In the genomic region with DNA sequence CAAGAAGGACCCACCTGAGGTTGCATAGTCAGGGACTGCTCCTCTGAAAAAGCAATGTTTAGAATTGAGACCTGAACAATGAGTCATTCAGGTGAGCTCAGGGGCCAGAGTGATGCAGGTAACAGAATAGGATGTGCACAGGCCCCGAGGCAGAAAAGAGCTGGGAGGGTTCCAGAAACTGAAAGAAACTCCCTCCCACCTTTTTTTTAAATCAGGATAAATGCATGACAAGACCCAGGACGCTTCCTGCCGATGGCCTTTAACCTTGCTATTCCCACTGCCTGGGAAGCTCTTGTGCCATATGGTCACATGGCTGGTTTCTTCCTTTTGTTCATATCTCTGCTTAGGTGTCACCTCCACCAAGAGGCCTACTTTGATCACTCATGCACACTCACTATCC, we compare ENCODE assay signal across 19 cellular contexts.
DNase-seq lines count a peak whose midpoint lies in the region; ATAC-seq, FAIRE-seq and TF ChIP-seq lines count a peak whose summit lies in the region.
"Had no signal": no experiment of that assay in that cellular context is flagged by ENCODE, and none has a peak within 500 bp of the region (broad histone marks: within the 10 kb centered on the region; RNA-seq: fewer than 3 reads in every experiment).

No MANE protein-coding gene starts in this region.

- peaks cover 9% of the 10 kb centered on the region for H3K4me1 ChIP-seq in keratinocyte (ENCODE audit: control insufficient read depth, extremely low read depth, insufficient read depth, low read length)
- H3K4me1 ChIP-seq in aorta (ENCODE audit: control insufficient read depth in 1 of 2, insufficient read depth in 2 of 2, low read length in 2 of 2): no peaks in the 10 kb centered on the region

- H4K20me1 ChIP-seq in keratinocyte (ENCODE audit: control insufficient read depth, extremely low read depth, insufficient read depth, low read length): peaks cover 4% of the 10 kb centered on the region

- no peak overlapping the region for H3K27ac ChIP-seq in keratinocyte (ENCODE audit: control insufficient read depth, insufficient read depth, low read length)
- no peak overlapping the region for H3K27ac ChIP-seq in aorta (ENCODE audit: low read depth in 1 of 2, low read length in 2 of 2)
- H3K27ac ChIP-seq: 22Rv1, HL-60, PC-9 had no signal

- dilution Hi-C loops in keratinocyte (cut with MboI; ENCODE audit: extremely low pct_ligation_motif_present, low sequenced_read_pairs): no loop called here

- H3K36me3 ChIP-seq in keratinocyte (ENCODE audit: control insufficient read depth in 2 of 2, extremely low read depth in 1 of 2, insufficient read depth in 2 of 2, low read length in 2 of 2) (no peaks in the 10 kb centered on the region), aorta (ENCODE audit: control insufficient read depth in 1 of 2, insufficient read depth in 2 of 2, low read length in 1 of 2) (no peaks in the 10 kb centered on the region)

- intact Hi-C loops in aorta (cut with DNase I): no loop called here

- WGBS in aorta, 2 donors: 70 to 80% methylated on average over 3 of the region's 3 CpGs

- H3K9me1 ChIP-seq in keratinocyte (ENCODE audit: control insufficient read depth, extremely low read depth, insufficient read depth, low read length): peaks cover 3% of the 10 kb centered on the region

- no peaks in the 10 kb centered on the region for H3K9me3 ChIP-seq in keratinocyte (ENCODE audit: control insufficient read depth, low read depth, low read length)
- H3K9me3 ChIP-seq in aorta (ENCODE audit: control insufficient read depth, low read length): no peaks in the 10 kb centered on the region
- H3K9me3 ChIP-seq: SK-N-SH had no signal

- no peak overlapping the region for H3K4me2 ChIP-seq in keratinocyte (ENCODE audit: control insufficient read depth, extremely low read depth, insufficient read depth, low read depth, low read length)
- H3K4me2 ChIP-seq: PC-9, SK-N-SH had no signal

- no peak overlapping the region for H3K4me3 ChIP-seq in epithelial cell of esophagus (ENCODE audit: low read length)
- no peak overlapping the region for H3K4me3 ChIP-seq in keratinocyte (ENCODE audit: control insufficient read depth in 2 of 3, extremely low read depth in 1 of 3, insufficient read depth in 2 of 3, low read depth in 1 of 3, low read length in 3 of 3)
- H3K4me3 ChIP-seq in aorta (ENCODE audit: low read length in 2 of 2): no peak overlapping the region
- H3K4me3 ChIP-seq: PC-9 had no signal

- no peak for ATAC-seq in aorta (ENCODE audit: low FRiP score)
- ATAC-seq: Right ventricle myocardium inferior had no signal

- H3K9ac ChIP-seq in keratinocyte (ENCODE audit: control insufficient read depth, extremely low read depth, insufficient read depth, low read length): no peak overlapping the region
- H3K9ac ChIP-seq: SK-N-SH had no signal

- FAIRE-seq in keratinocyte (lab: Jason Lieb, UNC): peak; percentile 79
- FAIRE-seq: GM18507 had no signal

- peak; percentile 43 for DNase-seq in DMS153 (lab: John Stamatoyannopoulos, UW)
- no peak for DNase-seq in DMS153 treated with DMSO at 0.1 percent for 48 hours (lab: John Stamatoyannopoulos, UW; ENCODE audit: unreplicated experiment)
- peak; percentile 83 for DNase-seq in NCI-H69 (lab: John Stamatoyannopoulos, UW)
- DNase-seq in epithelial cell of esophagus (ENCODE audit: low read depth): peak; percentile 77
- DNase-seq in keratinocyte (ENCODE audit: low read depth, low spot score): peak; percentile 5
- DNase-seq in NCI-H1694 treated with DMSO at 0.1 percent for 48 hours (lab: John Stamatoyannopoulos, UW): no peak
- DNase-seq in NCI-H774 (lab: John Stamatoyannopoulos, UW): no peak
- no peak for DNase-seq in aorta
- DNase-seq: DMS 273 treated with DMSO at 0.1 percent for 48 hours, KG1, NCI-H1105, NCI-H1930, NCI-H526, PC-9, SK-N-SH had no signal

- no peaks in the 10 kb centered on the region for H3K27me3 ChIP-seq in keratinocyte (ENCODE audit: control insufficient read depth, extremely low read depth, insufficient read depth, low read length)
- no peaks in the 10 kb centered on the region for H3K27me3 ChIP-seq in aorta (ENCODE audit: control insufficient read depth in 1 of 2, insufficient read depth in 2 of 2, low read length in 1 of 2)

- no peak overlapping the region for H2AFZ ChIP-seq in keratinocyte (ENCODE audit: control insufficient read depth, low read length)
- H2AFZ ChIP-seq: PC-9 had no signal

- no peaks in the 10 kb centered on the region for H3K79me2 ChIP-seq in keratinocyte (ENCODE audit: control insufficient read depth, insufficient read depth, low read length)

- TF ChIP-seq CTCF in epithelial cell of esophagus (IDR thresholded peaks at IDR 0.05; ENCODE audit: insufficient read depth, low read depth, low read length, missing control alignments): no peak
- no peak for TF ChIP-seq CTCF in keratinocyte (optimal IDR thresholded peaks at IDR 0.05 in 1 of 3, IDR thresholded peaks at IDR 0.05 in 1 of 3, conservative IDR thresholded peaks at IDR 0.05 in 1 of 3; ENCODE audit: extremely low read depth in 1 of 3, insufficient read depth in 2 of 3, low read length in 3 of 3)

Comparison
In these comparisons a context has a peak if more than half of its experiments do, and no peak if none do; other contexts are left out.
1. DNase-seq: peak in DMS153 (single experiment), NCI-H69 (single experiment), epithelial cell of esophagus (single experiment) and keratinocyte (single experiment); none in DMS153 treated with DMSO at 0.1 percent for 48 hours (single experiment), NCI-H1694 treated with DMSO at 0.1 percent for 48 hours (single experiment), NCI-H774 (single experiment) and aorta (0 of 2).